In the genomic region with DNA sequence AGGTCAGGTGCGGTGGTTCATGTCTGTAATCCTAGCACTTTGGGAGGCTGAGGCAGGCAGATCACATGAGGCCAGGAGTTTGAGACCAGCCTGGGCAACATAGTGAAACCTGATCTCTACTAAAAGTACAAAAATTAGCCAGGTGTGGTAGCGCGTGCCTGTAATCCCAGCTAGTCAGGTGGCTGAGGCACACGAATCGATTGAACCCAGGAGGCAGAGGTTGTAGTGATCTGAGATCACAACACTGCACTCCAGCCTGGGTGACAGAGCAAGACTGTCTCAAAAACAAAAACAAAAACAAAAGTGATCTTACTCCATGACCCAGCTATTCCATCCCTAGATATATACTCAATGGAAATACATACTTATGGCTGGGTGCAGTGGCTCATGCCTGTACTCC, we compare ENCODE assay signal across 6 cellular contexts.
DNase-seq lines count a peak whose midpoint lies in the region; ATAC-seq, FAIRE-seq and TF ChIP-seq lines count a peak whose summit lies in the region.
"Not testable (repeated sequence)": the region's sequence is repeated elsewhere in the genome, so short reads cannot be mapped to it uniquely, and the experiment has no call there.

No MANE protein-coding gene starts in this region.

- not testable (repeated sequence) for TF ChIP-seq RAD21 in GM12878 (IDR thresholded peaks at IDR 0.05; ENCODE audit: insufficient read depth, low read depth, low read length)

- POLR2A ChIA-PET in GM12878 (lab: Charles Lee): not testable (repeated sequence)

- not testable (repeated sequence) for TF ChIP-seq EP300 in GM12878 (IDR thresholded peaks at IDR 0.05; ENCODE audit: borderline replicate concordance in 1 of 2, control insufficient read depth in 1 of 2, low read depth in 2 of 2, low read length in 2 of 2)

- peak; percentile 41 for FAIRE-seq in GM12891 (lab: Jason Lieb, UNC)
- FAIRE-seq in GM12878 (lab: Jason Lieb, UNC): not testable (repeated sequence)

- BruUV-seq in GM12878 (replicated peaks; lab: Mats Ljungman, UMichigan): not testable (repeated sequence)

- not testable (repeated sequence) for H3K36me3 ChIP-seq in OCI-LY3 (replicated peaks; ENCODE audit: low read depth, low read length); GM12878 (ENCODE audit: control insufficient read depth in 2 of 2, insufficient read depth in 2 of 2, low read length in 1 of 2)

- in situ Hi-C loops in GM12878 (cut with MboI): not testable (repeated sequence)

- TF ChIP-seq CTCF in OCI-LY3 (IDR thresholded peaks at IDR 0.05; ENCODE audit: low read depth, low read length); GM12878 (IDR thresholded peaks at IDR 0.05 in 2 of 3, conservative IDR thresholded peaks at IDR 0.05 in 1 of 3; ENCODE audit: control insufficient read depth in 2 of 3, extremely low read depth in 1 of 3, insufficient read depth in 1 of 3, low read depth in 3 of 3, low read length in 3 of 3): not testable (repeated sequence)

- SMC1A ChIA-PET in GM12878 (lab: Charles Lee; ENCODE audit: uncharacterized antibody, unreplicated experiment): not testable (repeated sequence)

- RAD21 ChIA-PET in GM12878 (lab: Charles Lee; ENCODE audit: unreplicated experiment): not testable (repeated sequence)

- peak overlapping the region; percentile 12; the same call in 1 of the 2 replicates for H3K27ac ChIP-seq in OCI-LY3 (ENCODE audit: low read length)
- H3K27ac ChIP-seq in GM12878 (ENCODE audit: control insufficient read depth, insufficient read depth): not testable (repeated sequence)

- not testable (repeated sequence) for H2AFZ ChIP-seq in OCI-LY3 (ENCODE audit: low read depth, low read length); GM12878 (ENCODE audit: control insufficient read depth, low read depth, low read length)

- not testable (repeated sequence) for H3K27me3 ChIP-seq in OCI-LY3 (ENCODE audit: low read depth, low read length); GM12878 (replicated peaks in 1 of 2; ENCODE audit: control insufficient read depth in 2 of 2, insufficient read depth in 2 of 2, low read length in 1 of 2)

- H3K9ac ChIP-seq in OCI-LY3 (ENCODE audit: low read length): peak overlapping the region; percentile 15
- not testable (repeated sequence) for H3K9ac ChIP-seq in GM12878 (ENCODE audit: control insufficient read depth, insufficient read depth, low read length)

- peak; percentile 9 for ATAC-seq in GM19351 (IDR thresholded peaks at IDR 0.05; ENCODE audit: unreplicated experiment)
- peak; percentile 26 for ATAC-seq in GM21723 (IDR thresholded peaks at IDR 0.05; ENCODE audit: unreplicated experiment)
- peak; percentile 44 for ATAC-seq in HG02885 (IDR thresholded peaks at IDR 0.05; ENCODE audit: poor library complexity, unreplicated experiment)
- not testable (repeated sequence) for ATAC-seq in GM12878

- H3K9me3 ChIP-seq in OCI-LY3 (ENCODE audit: insufficient read depth, low read length); GM12878 (replicated peaks; ENCODE audit: control insufficient read depth, insufficient read depth, low read length): not testable (repeated sequence)

- CTCF ChIA-PET in GM12878 (lab: Yijun Ruan, JAX): not testable (repeated sequence)

- peak overlapping the region; percentile 53 for H3K4me2 ChIP-seq in OCI-LY3 (ENCODE audit: low read length)
- H3K4me2 ChIP-seq in GM12878 (ENCODE audit: control insufficient read depth, insufficient read depth): peak overlapping the region; percentile 57; the same call in 1 of the 2 replicates

- intact Hi-C loops in GM12878 (cut with micrococcal nuclease; ENCODE audit: unreplicated experiment): not testable (repeated sequence)

- peaks cover 83% of the 10 kb centered on the region for H3K79me2 ChIP-seq in OCI-LY3 (ENCODE audit: low read length)
- H3K79me2 ChIP-seq in GM12878 (ENCODE audit: control insufficient read depth, insufficient read depth, low read length): not testable (repeated sequence)

- peaks cover 17% of the 10 kb centered on the region; the same call in 1 of the 2 replicates for H4K20me1 ChIP-seq in OCI-LY3 (ENCODE audit: insufficient read depth, low read length)
- H4K20me1 ChIP-seq in GM12878 (ENCODE audit: control insufficient read depth, insufficient read depth): not testable (repeated sequence)

- peaks cover 28% of the 10 kb centered on the region for H3K4me1 ChIP-seq in OCI-LY3 (ENCODE audit: low read length)
- H3K4me1 ChIP-seq in GM12878 (ENCODE audit: control insufficient read depth, insufficient read depth, low read length): not testable (repeated sequence)

- 25% methylated on average over 5 of the region's 5 CpGs for WGBS in GM12878 (ENCODE audit: insufficient coverage, insufficient replicate concordance, low lambda C conversion rate, missing lambda C conversion rate)

- not testable (repeated sequence) for DNase-seq in GM12891 (ENCODE audit: insufficient read length, low spot score); GM12878 (ENCODE audit: low read depth, low spot score)

- TF ChIP-seq POLR2A in GM12891 (IDR thresholded peaks at IDR 0.05; ENCODE audit: low read depth, low read length); GM12878 (IDR thresholded peaks at IDR 0.05; ENCODE audit: low read depth, low read length): not testable (repeated sequence)

- peak overlapping the region; percentile 46 for H3K4me3 ChIP-seq in OCI-LY3 (ENCODE audit: low read length)
- H3K4me3 ChIP-seq in GM12878: not testable (repeated sequence)

TF ChIP-seq in GM12878, 131 proteins besides CTCF, POLR2A, EP300 and RAD21:
- 0 out of 4 replicates have a peak, but pooled peaks of 1 of the 2 experiments have one; percentile 16 for TF ChIP-seq BHLHE40 (IDR thresholded peaks at IDR 0.05; ENCODE audit: borderline replicate concordance in 1 of 2, low read depth in 2 of 2, low read length in 1 of 2)
TF ChIP-seq in GM12878: peak in this region for 1; not testable (repeated sequence) for 130.
